Comparison of ENCODE assay signal across 2 cellular contexts in the genomic region with DNA sequence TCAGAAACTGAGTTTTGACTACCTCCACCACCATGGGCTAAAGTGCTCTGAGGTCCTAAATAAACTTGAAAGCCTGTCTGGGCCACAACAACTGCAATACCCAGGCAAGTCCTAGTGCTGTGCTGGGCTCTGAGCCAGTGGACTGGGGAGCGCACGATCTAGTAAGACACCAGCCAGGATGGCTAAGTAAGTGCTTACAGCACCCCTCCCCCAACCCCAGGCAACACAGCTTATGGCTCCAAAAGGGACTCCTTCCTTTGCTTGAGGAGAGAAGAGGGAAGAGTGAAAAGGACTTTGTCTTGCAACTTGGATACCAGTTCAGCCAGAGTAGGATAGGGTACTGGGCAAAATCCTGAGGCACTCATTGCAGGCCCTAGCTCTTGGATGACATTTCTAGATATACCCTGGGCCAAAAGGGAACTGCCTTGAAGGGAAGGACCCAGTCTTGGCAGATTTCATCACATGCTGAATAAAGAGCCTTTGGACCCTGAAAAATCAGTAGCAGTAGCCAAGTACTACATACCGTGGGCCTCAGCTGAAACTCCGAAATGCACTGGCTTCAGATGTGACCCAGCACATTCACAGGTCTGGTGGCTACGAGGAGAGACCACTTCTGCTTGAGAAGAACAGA.
TF ChIP-seq lines count a peak whose summit lies in the region.

No MANE protein-coding gene starts in this region.

TF ChIP-seq in GM23338, 12 proteins besides CTCF, POLR2A, EP300 and RAD21 (continued from another document):
- TF ChIP-seq, protein P1, sequence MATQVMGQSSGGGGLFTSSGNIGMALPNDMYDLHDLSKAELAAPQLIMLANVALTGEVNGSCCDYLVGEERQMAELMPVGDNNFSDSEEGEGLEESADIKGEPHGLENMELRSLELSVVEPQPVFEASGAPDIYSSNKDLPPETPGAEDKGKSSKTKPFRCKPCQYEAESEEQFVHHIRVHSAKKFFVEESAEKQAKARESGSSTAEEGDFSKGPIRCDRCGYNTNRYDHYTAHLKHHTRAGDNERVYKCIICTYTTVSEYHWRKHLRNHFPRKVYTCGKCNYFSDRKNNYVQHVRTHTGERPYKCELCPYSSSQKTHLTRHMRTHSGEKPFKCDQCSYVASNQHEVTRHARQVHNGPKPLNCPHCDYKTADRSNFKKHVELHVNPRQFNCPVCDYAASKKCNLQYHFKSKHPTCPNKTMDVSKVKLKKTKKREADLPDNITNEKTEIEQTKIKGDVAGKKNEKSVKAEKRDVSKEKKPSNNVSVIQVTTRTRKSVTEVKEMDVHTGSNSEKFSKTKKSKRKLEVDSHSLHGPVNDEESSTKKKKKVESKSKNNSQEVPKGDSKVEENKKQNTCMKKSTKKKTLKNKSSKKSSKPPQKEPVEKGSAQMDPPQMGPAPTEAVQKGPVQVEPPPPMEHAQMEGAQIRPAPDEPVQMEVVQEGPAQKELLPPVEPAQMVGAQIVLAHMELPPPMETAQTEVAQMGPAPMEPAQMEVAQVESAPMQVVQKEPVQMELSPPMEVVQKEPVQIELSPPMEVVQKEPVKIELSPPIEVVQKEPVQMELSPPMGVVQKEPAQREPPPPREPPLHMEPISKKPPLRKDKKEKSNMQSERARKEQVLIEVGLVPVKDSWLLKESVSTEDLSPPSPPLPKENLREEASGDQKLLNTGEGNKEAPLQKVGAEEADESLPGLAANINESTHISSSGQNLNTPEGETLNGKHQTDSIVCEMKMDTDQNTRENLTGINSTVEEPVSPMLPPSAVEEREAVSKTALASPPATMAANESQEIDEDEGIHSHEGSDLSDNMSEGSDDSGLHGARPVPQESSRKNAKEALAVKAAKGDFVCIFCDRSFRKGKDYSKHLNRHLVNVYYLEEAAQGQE (IDR thresholded peaks at IDR 0.05; ENCODE audit: unreplicated experiment), result no peak
- TF ChIP-seq, protein P2, sequence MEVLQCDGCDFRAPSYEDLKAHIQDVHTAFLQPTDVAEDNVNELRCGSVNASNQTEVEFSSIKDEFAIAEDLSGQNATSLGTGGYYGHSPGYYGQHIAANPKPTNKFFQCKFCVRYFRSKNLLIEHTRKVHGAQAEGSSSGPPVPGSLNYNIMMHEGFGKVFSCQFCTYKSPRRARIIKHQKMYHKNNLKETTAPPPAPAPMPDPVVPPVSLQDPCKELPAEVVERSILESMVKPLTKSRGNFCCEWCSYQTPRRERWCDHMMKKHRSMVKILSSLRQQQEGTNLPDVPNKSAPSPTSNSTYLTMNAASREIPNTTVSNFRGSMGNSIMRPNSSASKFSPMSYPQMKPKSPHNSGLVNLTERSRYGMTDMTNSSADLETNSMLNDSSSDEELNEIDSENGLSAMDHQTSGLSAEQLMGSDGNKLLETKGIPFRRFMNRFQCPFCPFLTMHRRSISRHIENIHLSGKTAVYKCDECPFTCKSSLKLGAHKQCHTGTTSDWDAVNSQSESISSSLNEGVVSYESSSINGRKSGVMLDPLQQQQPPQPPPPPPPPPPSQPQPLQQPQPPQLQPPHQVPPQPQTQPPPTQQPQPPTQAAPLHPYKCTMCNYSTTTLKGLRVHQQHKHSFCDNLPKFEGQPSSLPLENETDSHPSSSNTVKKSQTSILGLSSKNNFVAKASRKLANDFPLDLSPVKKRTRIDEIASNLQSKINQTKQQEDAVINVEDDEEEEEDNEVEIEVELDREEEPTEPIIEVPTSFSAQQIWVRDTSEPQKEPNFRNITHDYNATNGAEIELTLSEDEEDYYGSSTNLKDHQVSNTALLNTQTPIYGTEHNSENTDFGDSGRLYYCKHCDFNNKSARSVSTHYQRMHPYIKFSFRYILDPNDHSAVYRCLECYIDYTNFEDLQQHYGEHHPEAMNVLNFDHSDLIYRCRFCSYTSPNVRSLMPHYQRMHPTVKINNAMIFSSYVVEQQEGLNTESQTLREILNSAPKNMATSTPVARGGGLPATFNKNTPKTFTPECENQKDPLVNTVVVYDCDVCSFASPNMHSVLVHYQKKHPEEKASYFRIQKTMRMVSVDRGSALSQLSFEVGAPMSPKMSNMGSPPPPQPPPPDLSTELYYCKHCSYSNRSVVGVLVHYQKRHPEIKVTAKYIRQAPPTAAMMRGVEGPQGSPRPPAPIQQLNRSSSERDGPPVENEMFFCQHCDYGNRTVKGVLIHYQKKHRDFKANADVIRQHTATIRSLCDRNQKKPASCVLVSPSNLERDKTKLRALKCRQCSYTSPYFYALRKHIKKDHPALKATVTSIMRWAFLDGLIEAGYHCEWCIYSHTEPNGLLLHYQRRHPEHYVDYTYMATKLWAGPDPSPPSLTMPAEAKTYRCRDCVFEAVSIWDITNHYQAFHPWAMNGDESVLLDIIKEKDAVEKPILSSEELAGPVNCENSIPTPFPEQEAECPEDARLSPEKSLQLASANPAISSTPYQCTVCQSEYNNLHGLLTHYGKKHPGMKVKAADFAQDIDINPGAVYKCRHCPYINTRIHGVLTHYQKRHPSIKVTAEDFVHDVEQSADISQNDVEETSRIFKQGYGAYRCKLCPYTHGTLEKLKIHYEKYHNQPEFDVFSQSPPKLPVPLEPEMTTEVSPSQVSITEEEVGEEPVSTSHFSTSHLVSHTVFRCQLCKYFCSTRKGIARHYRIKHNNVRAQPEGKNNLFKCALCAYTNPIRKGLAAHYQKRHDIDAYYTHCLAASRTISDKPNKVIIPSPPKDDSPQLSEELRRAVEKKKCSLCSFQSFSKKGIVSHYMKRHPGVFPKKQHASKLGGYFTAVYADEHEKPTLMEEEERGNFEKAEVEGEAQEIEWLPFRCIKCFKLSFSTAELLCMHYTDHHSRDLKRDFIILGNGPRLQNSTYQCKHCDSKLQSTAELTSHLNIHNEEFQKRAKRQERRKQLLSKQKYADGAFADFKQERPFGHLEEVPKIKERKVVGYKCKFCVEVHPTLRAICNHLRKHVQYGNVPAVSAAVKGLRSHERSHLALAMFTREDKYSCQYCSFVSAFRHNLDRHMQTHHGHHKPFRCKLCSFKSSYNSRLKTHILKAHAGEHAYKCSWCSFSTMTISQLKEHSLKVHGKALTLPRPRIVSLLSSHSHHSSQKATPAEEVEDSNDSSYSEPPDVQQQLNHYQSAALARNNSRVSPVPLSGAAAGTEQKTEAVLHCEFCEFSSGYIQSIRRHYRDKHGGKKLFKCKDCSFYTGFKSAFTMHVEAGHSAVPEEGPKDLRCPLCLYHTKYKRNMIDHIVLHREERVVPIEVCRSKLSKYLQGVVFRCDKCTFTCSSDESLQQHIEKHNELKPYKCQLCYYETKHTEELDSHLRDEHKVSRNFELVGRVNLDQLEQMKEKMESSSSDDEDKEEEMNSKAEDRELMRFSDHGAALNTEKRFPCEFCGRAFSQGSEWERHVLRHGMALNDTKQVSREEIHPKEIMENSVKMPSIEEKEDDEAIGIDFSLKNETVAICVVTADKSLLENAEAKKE (CRISPR knock-in tag; IDR thresholded peaks at IDR 0.05), result no peak

TF ChIP-seq in WTC11, 78 proteins besides CTCF, POLR2A, EP300 and RAD21 (continued from another document):
- no peak for TF ChIP-seq CREM (CRISPR knock-in tag; IDR thresholded peaks at IDR 0.05)
- TF ChIP-seq, protein P3, sequence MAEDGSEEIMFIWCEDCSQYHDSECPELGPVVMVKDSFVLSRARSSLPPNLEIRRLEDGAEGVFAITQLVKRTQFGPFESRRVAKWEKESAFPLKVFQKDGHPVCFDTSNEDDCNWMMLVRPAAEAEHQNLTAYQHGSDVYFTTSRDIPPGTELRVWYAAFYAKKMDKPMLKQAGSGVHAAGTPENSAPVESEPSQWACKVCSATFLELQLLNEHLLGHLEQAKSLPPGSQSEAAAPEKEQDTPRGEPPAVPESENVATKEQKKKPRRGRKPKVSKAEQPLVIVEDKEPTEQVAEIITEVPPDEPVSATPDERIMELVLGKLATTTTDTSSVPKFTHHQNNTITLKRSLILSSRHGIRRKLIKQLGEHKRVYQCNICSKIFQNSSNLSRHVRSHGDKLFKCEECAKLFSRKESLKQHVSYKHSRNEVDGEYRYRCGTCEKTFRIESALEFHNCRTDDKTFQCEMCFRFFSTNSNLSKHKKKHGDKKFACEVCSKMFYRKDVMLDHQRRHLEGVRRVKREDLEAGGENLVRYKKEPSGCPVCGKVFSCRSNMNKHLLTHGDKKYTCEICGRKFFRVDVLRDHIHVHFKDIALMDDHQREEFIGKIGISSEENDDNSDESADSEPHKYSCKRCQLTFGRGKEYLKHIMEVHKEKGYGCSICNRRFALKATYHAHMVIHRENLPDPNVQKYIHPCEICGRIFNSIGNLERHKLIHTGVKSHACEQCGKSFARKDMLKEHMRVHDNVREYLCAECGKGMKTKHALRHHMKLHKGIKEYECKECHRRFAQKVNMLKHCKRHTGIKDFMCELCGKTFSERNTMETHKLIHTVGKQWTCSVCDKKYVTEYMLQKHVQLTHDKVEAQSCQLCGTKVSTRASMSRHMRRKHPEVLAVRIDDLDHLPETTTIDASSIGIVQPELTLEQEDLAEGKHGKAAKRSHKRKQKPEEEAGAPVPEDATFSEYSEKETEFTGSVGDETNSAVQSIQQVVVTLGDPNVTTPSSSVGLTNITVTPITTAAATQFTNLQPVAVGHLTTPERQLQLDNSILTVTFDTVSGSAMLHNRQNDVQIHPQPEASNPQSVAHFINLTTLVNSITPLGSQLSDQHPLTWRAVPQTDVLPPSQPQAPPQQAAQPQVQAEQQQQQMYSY (CRISPR knock-in tag; IDR thresholded peaks at IDR 0.05), result no peak
